ENCODE assay signal across 8 cellular contexts in genomic region chr1:169892176-169892818, GRCh38. TPM values are rescaled to one million over a fixed set of nuclear protein-coding genes. Genes with fewer than 3 reads are reported as not detected.
A peak's percentile ranks its signal among the peaks of the same experiment; 100 is the strongest.
DNase-seq lines count a peak whose midpoint lies in the region; ATAC-seq and TF ChIP-seq lines count a peak whose summit lies in the region.

No MANE protein-coding gene starts in this region.

- no peaks in the 10 kb centered on the region for H4K20me1 ChIP-seq in DND-41 (ENCODE audit: insufficient read depth, low read length)

- no peak overlapping the region for H2BK120ac ChIP-seq in trophoblast cell (ENCODE audit: insufficient read depth, low read length, poor library complexity)

- H3K79me1 ChIP-seq in trophoblast cell (ENCODE audit: low read length) = peaks cover 24% of the 10 kb centered on the region

- H3K9ac ChIP-seq in DND-41 (ENCODE audit: low read depth, low read length) = peak overlapping the region; percentile 90
- peak overlapping the region; percentile 99 for H3K9ac ChIP-seq in trophoblast cell (ENCODE audit: low read length)

- H2BK12ac ChIP-seq in trophoblast cell (ENCODE audit: low read length) = no peak overlapping the region

- no peaks in the 10 kb centered on the region for H3K9me3 ChIP-seq in DND-41 (ENCODE audit: insufficient read depth, low read length, severe bottlenecking)
- no peaks in the 10 kb centered on the region for H3K9me3 ChIP-seq in trophoblast cell (ENCODE audit: insufficient read depth, low read depth, low read length)

- H3K18ac ChIP-seq in trophoblast cell (ENCODE audit: low read length) = no peak overlapping the region

- DNase-seq in DND-41 (no peak), OCI-M2 (lab: John Stamatoyannopoulos, UW; ENCODE audit: unreplicated experiment) (peak; percentile 15), epithelial cell of esophagus (ENCODE audit: low read depth) (no peak), trophoblast cell (no peak), MV-4-11 (lab: John Stamatoyannopoulos, UW) (no peak), NCI-H2081 treated with DMSO at 0.1 percent for 48 hours (lab: John Stamatoyannopoulos, UW) (no peak), NCI-H2029 treated with DMSO at 0.1 percent for 48 hours (lab: John Stamatoyannopoulos, UW) (no peak), NCI-H524 (lab: John Stamatoyannopoulos, UW) (no peak)

- no peak overlapping the region for H4K91ac ChIP-seq in trophoblast cell (ENCODE audit: low read depth, low read length)

- H4K12ac ChIP-seq in trophoblast cell (ENCODE audit: low read depth, low read length) = no peak overlapping the region

- H3K23ac ChIP-seq in trophoblast cell (ENCODE audit: low read length) = no peak overlapping the region

- no peak for ATAC-seq in DND-41 (ENCODE audit: insufficient read depth, low read depth)

- peak overlapping the region; percentile 99; the same call in 1 of the 2 replicates for H3K27ac ChIP-seq in DND-41 (ENCODE audit: low read length)
- H3K27ac ChIP-seq in trophoblast cell (ENCODE audit: low read depth, low read length) = peak overlapping the region; percentile 83

- H3K4me3 ChIP-seq in DND-41 (ENCODE audit: low read depth in 1 of 2, low read length in 2 of 2) (peak overlapping the region; percentile 79 to 96), epithelial cell of esophagus (ENCODE audit: low read length) (peak overlapping the region; percentile 74), trophoblast cell (ENCODE audit: low read depth, low read length) (no peak overlapping the region)

- H3K4me1 ChIP-seq in DND-41 (ENCODE audit: insufficient read depth, low read length) = peaks cover 36% of the 10 kb centered on the region
- peaks cover 7% of the 10 kb centered on the region in 2 experiments for H3K4me1 ChIP-seq in trophoblast cell (ENCODE audit: control insufficient read depth in 1 of 2, insufficient read depth in 2 of 2, low read length in 2 of 2)

- H3K36me3 ChIP-seq in DND-41 (ENCODE audit: insufficient read depth, low read length) (peaks cover 13% of the 10 kb centered on the region), trophoblast cell (ENCODE audit: control insufficient read depth in 1 of 2, insufficient read depth in 2 of 2, low read length in 2 of 2) (peaks cover 0 to 5% of the 10 kb centered on the region in 2 experiments)

- H3K27me3 ChIP-seq in DND-41 (ENCODE audit: insufficient read depth, low read length, poor library complexity) = no peaks in the 10 kb centered on the region
- no peaks in the 10 kb centered on the region for H3K27me3 ChIP-seq in trophoblast cell (ENCODE audit: insufficient read depth, low read length)

- H3K4ac ChIP-seq in trophoblast cell (ENCODE audit: low read depth, low read length) = peak overlapping the region; percentile 100

- H2AFZ ChIP-seq in DND-41 (ENCODE audit: low read depth, low read length) (peak overlapping the region; percentile 74), trophoblast cell (ENCODE audit: insufficient read depth, low read length, poor library complexity) (no peak overlapping the region)

- H3K4me2 ChIP-seq in DND-41 (ENCODE audit: insufficient read depth, low read length) (peak overlapping the region; percentile 96), trophoblast cell (ENCODE audit: low read length) (peak overlapping the region; percentile 70)

- TF ChIP-seq CTCF in DND-41 (IDR thresholded peaks at IDR 0.05; ENCODE audit: borderline replicate concordance, extremely low read depth, low read length, poor library complexity, severe bottlenecking) (no peak), epithelial cell of esophagus (IDR thresholded peaks at IDR 0.05; ENCODE audit: insufficient read depth, low read depth, low read length, missing control alignments) (no peak)

- no CpG with 5 or more reads among the region's 7 CpGs for WGBS in trophoblast cell (ENCODE audit: extremely low coverage, insufficient coverage, insufficient read length)

- no peak overlapping the region for H2AK5ac ChIP-seq in trophoblast cell (ENCODE audit: low read length)

- H3K14ac ChIP-seq in trophoblast cell (ENCODE audit: low read length) = no peak overlapping the region

- H3K79me2 ChIP-seq in DND-41 (ENCODE audit: insufficient read depth, low read length) (peaks cover 51% of the 10 kb centered on the region), trophoblast cell (ENCODE audit: control insufficient read depth, insufficient read depth, low read length, poor library complexity) (peaks cover 10% of the 10 kb centered on the region)

- H4K8ac ChIP-seq in trophoblast cell (ENCODE audit: low read depth, low read length) = no peak overlapping the region

- H2BK5ac ChIP-seq in trophoblast cell (ENCODE audit: low read depth, low read length, poor library complexity) = peak overlapping the region; percentile 58

RNA-seq across cellular contexts. Expression of gene SCYL3, which starts 1.4 kb away (rescaled TPM):
- 13.1 and 13.4 TPM in 2 replicates for polyA plus RNA-seq in trophoblast cell (2013)
